8 cellular contexts compared by ENCODE assay signal in genomic region chr22:19291580-19292261, GRCh38. TPM values are rescaled to one million over a fixed set of nuclear protein-coding genes. Genes with fewer than 3 reads are reported as not detected.
A peak's percentile ranks its signal among the peaks of the same experiment; 100 is the strongest.
DNase-seq lines count a peak whose midpoint lies in the region; ATAC-seq, FAIRE-seq and TF ChIP-seq lines count a peak whose summit lies in the region.

Gene CLTCL1, minus strand, starts transcription at chr22:19291719. Its CDS starts 78 bp downstream, at chr22:19291641.

- DNase-seq in A549 (ENCODE audit: low read depth in 1 of 2, low spot score in 1 of 2) = peak; percentile 59 to 70
- DNase-seq in SK-N-MC (ENCODE audit: low read depth, low spot score) = peak; percentile 28
- peak; percentile 92 for DNase-seq in Right ventricle myocardium inferior (ENCODE audit: missing footprints)
- peak; percentile 82 to 89 (median 87) for DNase-seq in ovary

- no peak for TF ChIP-seq EP300 in A549 (IDR thresholded peaks at IDR 0.05)
- no peak for TF ChIP-seq EP300 in ovary (IDR thresholded peaks at IDR 0.05)

- H3K4me2 ChIP-seq in A549 = peak within 1 kb of the TSS; percentile 98

- TF ChIP-seq POLR2A in A549 (IDR thresholded peaks at IDR 0.05; ENCODE audit: low read length) = peak; percentile 55
- TF ChIP-seq POLR2A in GM18505 (IDR thresholded peaks at IDR 0.05; ENCODE audit: borderline replicate concordance, extremely low read depth, insufficient read depth, insufficient read length) = peak; percentile 26
- TF ChIP-seq POLR2A in ovary (IDR thresholded peaks at IDR 0.05) = no peak

- CTCF ChIA-PET in A549 (lab: Yijun Ruan, JAX) = interaction anchor here (1.5 kb wide), 1 partner anchor 8 kb away, joined by 4 read pairs; no protein-coding TSS in a partner anchor

- H3K36me3 ChIP-seq in HUES6 (ENCODE audit: control insufficient read depth, insufficient read depth, low read length) (no peaks in the 10 kb centered on the region), SK-N-MC (ENCODE audit: insufficient read depth, low read length) (no peaks in the 10 kb centered on the region), ovary (no peaks in the 10 kb centered on the region), thymus (ENCODE audit: control insufficient read depth, insufficient read depth) (no peaks in the 10 kb centered on the region)

- FAIRE-seq in A549 (lab: Jason Lieb, UNC) = no peak

- H3K4me1 Mint-ChIP-seq in activated naive CD8-positive, alpha-beta T cell (ENCODE audit: low read depth) = peaks cover 28% of the 10 kb centered on the region

- H3K4me3 Mint-ChIP-seq in activated naive CD8-positive, alpha-beta T cell = peak within 1 kb of the TSS; percentile 91

- WGBS in A549 (ENCODE audit: missing lambda C conversion rate) = 0% methylated on average over 4 of the region's 65 CpGs
- 0 to 2% (median 1%) methylated on average over 44 to 58 of the region's 65 CpGs for WGBS in ovary, 3 donors
- WGBS in thymus = under 1% methylated on average over 60 of the region's 65 CpGs

- H3K27me3 ChIP-seq in HUES6 (ENCODE audit: control insufficient read depth, insufficient read depth, low read length) = peaks cover 18% of the 10 kb centered on the region
- no peaks in the 10 kb centered on the region for H3K27me3 ChIP-seq in ovary
- H3K27me3 ChIP-seq in thymus (ENCODE audit: control insufficient read depth, insufficient read depth) = peaks cover 12% of the 10 kb centered on the region

- ATAC-seq in A549 = peak; percentile 56 to 61
- peak; percentile 69 for ATAC-seq in GM18505 (IDR thresholded peaks at IDR 0.05; ENCODE audit: unreplicated experiment)
- ATAC-seq in Right ventricle myocardium inferior = peak; percentile 90

- peak within 1 kb of the TSS; percentile 94 to 99 for H3K27ac ChIP-seq in A549
- H3K27ac ChIP-seq in HUES6 (ENCODE audit: low read depth, low read length) = no peak within 1 kb of the TSS
- H3K27ac ChIP-seq in SK-N-MC = no peak within 1 kb of the TSS
- peak within 1 kb of the TSS; percentile 13 to 61 for H3K27ac ChIP-seq in ovary
- peak within 1 kb of the TSS; percentile 75 for H3K27ac ChIP-seq in thymus (ENCODE audit: low read depth)

- POLR2A ChIA-PET in A549 (lab: Yijun Ruan, JAX) = interaction anchor here (1.1 kb wide), 2 partner anchors 17 to 20 kb away, joined by 3 to 6 read pairs; no protein-coding TSS in a partner anchor

- TF ChIP-seq RAD21 in A549 (conservative IDR thresholded peaks at IDR 0.05 in 1 of 2, IDR thresholded peaks at IDR 0.05 in 1 of 2) = 0 out of 5 replicates have a peak, but pooled peaks of 1 of the 2 experiments have one; percentile 6

- H3K4me3 ChIP-seq in A549 = peak within 1 kb of the TSS; percentile 99
- peak within 1 kb of the TSS; percentile 81 for H3K4me3 ChIP-seq in HUES6 (ENCODE audit: low read depth, low read length)
- H3K4me3 ChIP-seq in SK-N-MC = peak within 1 kb of the TSS; percentile 99
- H3K4me3 ChIP-seq in ovary = peak within 1 kb of the TSS; percentile 72
- H3K4me3 ChIP-seq in thymus (ENCODE audit: low read length) = peak within 1 kb of the TSS; percentile 71

- H3K27ac Mint-ChIP-seq in activated naive CD8-positive, alpha-beta T cell = peak within 1 kb of the TSS; percentile 78

- H3K9me3 ChIP-seq in A549 = no peaks in the 10 kb centered on the region
- no peaks in the 10 kb centered on the region for H3K9me3 ChIP-seq in HUES6 (ENCODE audit: control insufficient read depth, insufficient read depth, low read depth, low read length)
- no peaks in the 10 kb centered on the region for H3K9me3 ChIP-seq in SK-N-MC (ENCODE audit: low read depth, low read length)
- no peaks in the 10 kb centered on the region for H3K9me3 ChIP-seq in ovary
- no peaks in the 10 kb centered on the region for H3K9me3 ChIP-seq in thymus (ENCODE audit: control insufficient read depth)

- intact Hi-C loops in Right ventricle myocardium inferior (cut with DNase I) (loop anchor here (2.0 to 5.0 kb wide), 4 partner anchors 73 to 186 kb away; partner anchors contain the start of genes CDC45, HIRA, MRPL40 and SLC25A1), ovary (cut with DNase I) (loop anchor here in 2 of 4 donors (5.0 to 10.0 kb wide), 2 partner anchors 114 to 133 kb away; partner anchors contain the start of gene SLC25A1 (in 1 of the 2))

- H3K9ac ChIP-seq in HUES6 (ENCODE audit: low read length) (peak within 1 kb of the TSS; percentile 58), SK-N-MC (ENCODE audit: insufficient read length) (peak within 1 kb of the TSS; percentile 90)

- TF ChIP-seq CTCF in A549 (IDR thresholded peaks at IDR 0.05) (no peak), ovary (IDR thresholded peaks at IDR 0.05) (no peak)

- H3K36me3 Mint-ChIP-seq in activated naive CD8-positive, alpha-beta T cell = no peaks in the 10 kb centered on the region

- H3K27me3 Mint-ChIP-seq in activated naive CD8-positive, alpha-beta T cell = peaks cover 16% of the 10 kb centered on the region

- peaks cover 46% of the 10 kb centered on the region for H3K4me1 ChIP-seq in A549
- H3K4me1 ChIP-seq in HUES6 (ENCODE audit: control insufficient read depth, insufficient read depth, low read length) = peaks cover 33% of the 10 kb centered on the region
- no peaks in the 10 kb centered on the region for H3K4me1 ChIP-seq in ovary (ENCODE audit: insufficient read depth)
- H3K4me1 ChIP-seq in thymus (ENCODE audit: control insufficient read depth, insufficient read depth, low read length) = peaks cover 9% of the 10 kb centered on the region

- no peaks in the 10 kb centered on the region for H3K9me3 Mint-ChIP-seq in activated naive CD8-positive, alpha-beta T cell (ENCODE audit: low read depth)

TF ChIP-seq in A549, 52 proteins besides CTCF, POLR2A, EP300 and RAD21 (continues in another document):
- peak in 1 of 2 experiments; percentile 64; a peak in 2 of 5 replicates for TF ChIP-seq JUN (IDR thresholded peaks at IDR 0.05)
- no peak for TF ChIP-seq RNF2 (IDR thresholded peaks at IDR 0.05; ENCODE audit: borderline replicate concordance, low read depth)
- no peak for TF ChIP-seq TFCP2L1 (CRISPR knock-in tag; IDR thresholded peaks at IDR 0.05)
- no peak for TF ChIP-seq HMGXB4 (CRISPR knock-in tag; IDR thresholded peaks at IDR 0.05; ENCODE audit: borderline replicate concordance)
- no peak for TF ChIP-seq POLR2AphosphoS2 (conservative IDR thresholded peaks at IDR 0.05; ENCODE audit: low read length)
- TF ChIP-seq SMC3 (IDR thresholded peaks at IDR 0.05) = no peak
- TF ChIP-seq CHD4 (IDR thresholded peaks at IDR 0.05; ENCODE audit: borderline replicate concordance) = no peak
- no peak for TF ChIP-seq RARB (CRISPR knock-in tag; IDR thresholded peaks at IDR 0.05)
- no peak for TF ChIP-seq HOXA7 (CRISPR knock-in tag; IDR thresholded peaks at IDR 0.05)
- TF ChIP-seq EHMT2 (IDR thresholded peaks at IDR 0.05; ENCODE audit: low read depth) = no peak
- TF ChIP-seq MYC (IDR thresholded peaks at IDR 0.05; ENCODE audit: borderline replicate concordance, low read length) = no peak
- TF ChIP-seq ELK1 (IDR thresholded peaks at IDR 0.05; ENCODE audit: low read depth, low read length) = no peak
- TF ChIP-seq CEBPB (IDR thresholded peaks at IDR 0.05) = no peak
- TF ChIP-seq E2F6 (IDR thresholded peaks at IDR 0.05; ENCODE audit: borderline replicate concordance, low read depth) = 0 out of 2 replicates have a peak, but pooled peaks have one; percentile 19
- TF ChIP-seq SREBF2 (IDR thresholded peaks at IDR 0.05) = no peak
- TF ChIP-seq HES2 (IDR thresholded peaks at IDR 0.05) = no peak
- no peak for TF ChIP-seq KDM1A (IDR thresholded peaks at IDR 0.05; ENCODE audit: low read depth)
- TF ChIP-seq TP53 (CRISPR knock-in tag; IDR thresholded peaks at IDR 0.05) = no peak

RNA-seq across cellular contexts. Expression of gene CLTCL1, which starts in this region (rescaled TPM):
- 8.6 and 13.0 TPM in 2 replicates for polyA plus RNA-seq in A549 (2011; rRNA removed)
- 11.5 and 15.8 TPM in 2 replicates for polyA plus RNA-seq in A549 (2012; cell fraction: cytosol; rRNA removed)
- 57.2 and 61.3 TPM in 2 replicates for polyA plus RNA-seq in A549 (2012; cell fraction: nucleus; rRNA removed)
- polyA plus RNA-seq in A549 (2017; fragmentation: RNase III; extraction: RNeasy Plus Mini Kit Qiagen cat#74134 plus additional on column Dnase treatment) = 10.6 to 12.0 TPM (median 11.6 TPM) in 3 replicates
- polyA minus RNA-seq in A549 (2011; rRNA and poly(A)+ RNA removed) = 31.3 and 41.0 TPM in 2 replicates
- 8.3 TPM for total RNA-seq in Right ventricle myocardium inferior
- 1 to 10 TPM; 2.8 to 8.9 (median 5.2) TPM for total RNA-seq in ovary
- polyA plus RNA-seq in ovary = 10 to 100 TPM in 1 of 2 donors, 1 to 10 TPM in 1; 3.9 to 10.7 TPM
- 30.4 TPM for polyA plus RNA-seq in thymus

Comparison
In these comparisons a context has a peak if more than half of its experiments do, and no peak if none do; other contexts are left out.
1. DNase-seq: peak in every context shown above with its lines; median percentile 92 in Right ventricle myocardium inferior; 87 in ovary; 64 in A549; 28 in SK-N-MC.
2. H3K27ac ChIP-seq: peak in A549 (2 of 2), ovary (2 of 2) and thymus (single experiment); none in HUES6 (single experiment) and SK-N-MC (single experiment).
3. Peak in every context shown above with its lines, with median percentiles within 50 percentile points of each other: ATAC-seq and H3K4me3 ChIP-seq.